ENCODE assay signal across 25 cellular contexts in the genomic region with DNA sequence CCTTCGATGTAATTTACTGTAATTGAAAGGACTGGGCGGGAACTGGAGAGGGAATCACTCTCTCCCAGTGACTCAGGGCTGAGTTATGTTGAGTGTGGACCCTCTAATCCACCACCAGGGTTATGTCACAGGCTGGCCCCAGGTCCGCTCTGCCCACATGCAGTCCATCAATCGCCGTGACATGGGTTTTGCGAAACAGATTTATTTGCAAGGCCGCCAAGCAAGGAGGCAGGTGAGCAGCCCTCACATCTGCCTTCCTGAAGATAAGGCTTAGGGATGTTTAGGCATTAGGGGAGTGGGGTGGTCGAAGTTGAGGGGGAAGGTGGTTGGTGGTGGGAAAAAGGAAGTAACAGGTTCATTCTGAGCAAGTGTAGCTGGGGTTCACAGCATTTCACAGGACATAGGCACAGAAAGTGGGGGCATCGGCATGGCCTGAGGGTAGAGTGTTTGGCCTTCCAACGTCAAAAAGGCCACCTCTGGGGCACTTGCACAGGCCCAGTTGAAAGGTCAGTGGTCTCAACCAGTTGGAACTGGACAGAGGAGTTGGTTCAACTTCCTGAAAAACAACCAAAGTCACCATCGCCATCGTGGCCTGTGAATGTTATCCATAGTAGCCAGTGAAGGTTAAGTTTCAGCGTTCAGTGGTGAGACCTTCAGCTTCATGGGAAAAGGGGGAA.
"Had no signal": no experiment of that assay in that cellular context is flagged by ENCODE, and none has a peak within 500 bp of the region (broad histone marks: within the 10 kb centered on the region; RNA-seq: fewer than 3 reads in every experiment).

No MANE protein-coding gene starts in this region.

- H3K4me3 ChIP-seq: cardiac muscle cell, SJCRH30, SK-N-MC had no signal

- H3K27me3 ChIP-seq: cardiac muscle cell, SJCRH30 had no signal

- H3K36me3 Mint-ChIP-seq: activated naive CD8-positive, alpha-beta T cell had no signal

- H3K4me3 Mint-ChIP-seq: activated CD4-positive, alpha-beta T cell treated with anti-CD3 and anti-CD28 coated beads, Interleukin-2, amount 10 ng/mL, durations not matched to agents 24 days and 14 days; activated CD8-positive, alpha-beta T cell treated with anti-CD3 and anti-CD28 coated beads for 36 hours; activated naive CD4-positive, alpha-beta T cell treated with anti-CD3 and anti-CD28 coated beads for 36 hours; activated naive CD8-positive, alpha-beta T cell; activated naive CD8-positive, alpha-beta T cell treated with anti-CD3 and anti-CD28 coated beads, Interleukin-2, amount 50 U/mL, for 24 hours; activated T-cell treated with anti-CD3 and anti-CD28 coated beads, Interleukin-2, amount 50 U/mL, for 24 hours; central memory CD8-positive, alpha-beta T cell had no signal

- H3K27ac ChIP-seq: cardiac muscle cell, KMS-11, SJCRH30, SK-N-MC had no signal

- H3K4me1 ChIP-seq: SJCRH30 had no signal

- DNase-seq: activated CD4-positive, alpha-beta T cell treated with anti-CD3 and anti-CD28 coated beads, Interleukin-2, amount 10 ng/mL, durations not matched to agents 24 days and 14 days; activated CD4-positive, alpha-beta T cell treated with anti-CD3 and anti-CD28 coated beads, Interleukin-2, amount 50 U/mL, for 4 hours; activated CD8-positive, alpha-beta T cell treated with anti-CD3 and anti-CD28 coated beads for 36 hours; activated gamma-delta T cell treated with Interleukin-2 at 50 U/mL for 16 hours; activated naive CD4-positive, alpha-beta T cell treated with anti-CD3 and anti-CD28 coated beads for 36 hours; activated naive CD8-positive, alpha-beta T cell treated with anti-CD3 and anti-CD28 coated beads, Interleukin-2, amount 50 U/mL, for 24 hours; activated T-cell treated with anti-CD3 and anti-CD28 coated beads, Interleukin-2, amount 50 U/mL, for 24 hours; amniotic stem cell; aorta; NCI-H1048; NCI-H1105 treated with DMSO at 0.1 percent for 48 hours; NCI-H1436; NCI-H1694; NCI-H2029; NCI-H345; NCI-H524 treated with DMSO at 0.1 percent for 48 hours; SHP77; SJCRH30; T1000 had no signal

- H3K4me1 Mint-ChIP-seq: activated CD4-positive, alpha-beta T cell treated with anti-CD3 and anti-CD28 coated beads, Interleukin-2, amount 10 ng/mL, durations not matched to agents 24 days and 14 days; activated naive CD8-positive, alpha-beta T cell treated with anti-CD3 and anti-CD28 coated beads, Interleukin-2, amount 50 U/mL, for 24 hours; central memory CD8-positive, alpha-beta T cell had no signal

- ATAC-seq: activated CD8-positive, alpha-beta T cell treated with anti-CD3 and anti-CD28 coated beads for 36 hours; activated naive CD8-positive, alpha-beta T cell treated with anti-CD3 and anti-CD28 coated beads, Interleukin-2, amount 50 U/mL, for 24 hours; Panc1 had no signal

- H3K9me3 Mint-ChIP-seq: activated CD4-positive, alpha-beta T cell treated with anti-CD3 and anti-CD28 coated beads, Interleukin-2, amount 10 ng/mL, durations not matched to agents 24 days and 14 days; activated CD8-positive, alpha-beta T cell treated with anti-CD3 and anti-CD28 coated beads for 36 hours; activated naive CD8-positive, alpha-beta T cell treated with anti-CD3 and anti-CD28 coated beads, Interleukin-2, amount 50 U/mL, for 24 hours; central memory CD8-positive, alpha-beta T cell had no signal

- H3K4me2 ChIP-seq: KMS-11 had no signal

- H3K27ac Mint-ChIP-seq: activated CD4-positive, alpha-beta T cell treated with anti-CD3 and anti-CD28 coated beads, Interleukin-2, amount 10 ng/mL, durations not matched to agents 24 days and 14 days; activated CD8-positive, alpha-beta T cell treated with anti-CD3 and anti-CD28 coated beads for 36 hours; activated naive CD4-positive, alpha-beta T cell treated with anti-CD3 and anti-CD28 coated beads for 36 hours; activated naive CD8-positive, alpha-beta T cell; activated naive CD8-positive, alpha-beta T cell treated with anti-CD3 and anti-CD28 coated beads, Interleukin-2, amount 50 U/mL, for 24 hours; activated T-cell treated with anti-CD3 and anti-CD28 coated beads, Interleukin-2, amount 50 U/mL, for 24 hours had no signal

- H3K36me3 ChIP-seq: cardiac muscle cell, SJCRH30 had no signal

- H3K9ac ChIP-seq: KMS-11 had no signal
